In the genomic region with DNA sequence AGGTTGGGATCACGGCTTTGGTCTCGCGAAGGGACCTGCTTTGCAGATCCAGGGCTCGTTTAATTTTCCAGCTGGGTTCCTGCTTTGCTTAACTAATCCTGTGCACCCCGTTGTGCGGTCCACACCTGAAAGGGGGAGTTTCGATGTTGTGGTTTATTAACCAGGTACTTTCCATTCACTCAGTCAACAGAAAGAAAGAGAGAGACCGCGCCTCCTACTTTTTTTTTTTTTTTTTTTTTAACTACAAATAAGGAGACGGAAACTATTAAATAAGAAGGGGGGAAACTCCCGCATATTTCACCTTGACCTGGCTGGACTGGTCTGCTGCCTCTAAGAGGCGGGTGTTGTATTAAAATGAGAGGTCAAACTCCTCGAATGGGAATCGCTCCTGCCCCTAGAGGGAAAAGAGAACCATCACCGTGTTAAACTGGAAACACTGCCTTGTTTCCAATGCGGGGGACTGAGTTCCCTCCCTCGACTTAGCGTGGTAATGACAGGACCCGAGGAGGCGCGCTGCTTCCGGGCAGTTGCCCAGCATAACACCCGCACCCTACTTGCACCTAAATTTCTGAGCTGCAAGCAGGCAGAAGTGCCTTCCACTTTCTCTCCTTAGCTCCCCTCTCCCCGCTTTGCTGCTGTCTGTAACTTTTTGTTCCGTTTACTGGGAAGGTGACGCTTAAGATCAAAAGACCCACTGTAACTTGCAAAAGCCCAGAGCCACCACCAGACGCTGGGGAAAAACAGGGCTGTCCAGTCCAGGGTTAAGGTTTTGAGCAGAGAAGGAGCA, we compare ENCODE assay signal across 8 cellular contexts. TPM values are rescaled to one million over a fixed set of nuclear protein-coding genes. Genes with fewer than 3 reads are reported as not detected.
DNase-seq lines count a peak whose midpoint lies in the region; ATAC-seq and TF ChIP-seq lines count a peak whose summit lies in the region.

No MANE protein-coding gene starts in this region.

- CTCF ChIA-PET in activated naive CD4-positive, alpha-beta T cell treated with anti-CD3 and anti-CD28 coated beads for 36 hours (lab: Charles Lee): interaction anchor here (0.5 to 0.6 kb wide), 2 partner anchors 467 to 616 kb away, joined by 3 read pairs; no protein-coding TSS in a partner anchor

- no CpG with 5 or more reads among the region's 27 CpGs for WGBS in H9 (ENCODE audit: extremely low coverage, insufficient read length, low lambda C conversion rate)
- 0 to 3% methylated on average over 13 to 25 of the region's 27 CpGs for WGBS in endodermal cell (ENCODE audit: insufficient coverage in 1 of 2, insufficient read length in 1 of 2), 2 experiments
- WGBS in lung, 2 donors: 7 to 11% methylated on average over 27 of the region's 27 CpGs

- H3K4me1 Mint-ChIP-seq in activated naive CD4-positive, alpha-beta T cell treated with anti-CD3 and anti-CD28 coated beads for 36 hours (ENCODE audit: low read depth): peaks cover 18% of the 10 kb centered on the region
- H3K4me1 Mint-ChIP-seq in H9 (peaks cover 18 to 23% of the 10 kb centered on the region in 2 experiments), endodermal cell (peaks cover 12% of the 10 kb centered on the region)

- peak overlapping the region; percentile 70 for H3K4me2 ChIP-seq in H9 (ENCODE audit: insufficient read depth, insufficient read length, low read length)

- no peaks in the 10 kb centered on the region for H3K79me1 ChIP-seq in H9 (ENCODE audit: insufficient read depth, low read depth, low read length, poor library complexity, severe bottlenecking)

- intact Hi-C loops in activated naive CD4-positive, alpha-beta T cell treated with anti-CD3 and anti-CD28 coated beads for 36 hours (cut with micrococcal nuclease): loop anchor here (5.0 kb wide), 3 partner anchors 268 to 622 kb away; partner anchors contain the start of gene POLR1F

- H2BK12ac ChIP-seq in H9 (ENCODE audit: insufficient read length, low read depth, low read length): no peak overlapping the region

- H3K9me3 Mint-ChIP-seq in activated naive CD4-positive, alpha-beta T cell treated with anti-CD3 and anti-CD28 coated beads for 36 hours: no peaks in the 10 kb centered on the region
- H3K9me3 Mint-ChIP-seq in H9: no peaks in the 10 kb centered on the region; a peak in 3 of 5 replicates
- H3K9me3 Mint-ChIP-seq in endodermal cell: no peaks in the 10 kb centered on the region

- H3K9ac ChIP-seq in H9 (ENCODE audit: extremely low read depth, insufficient read length, low read length) (peak overlapping the region; percentile 52), endodermal cell (ENCODE audit: extremely low read depth, low read length, poor library complexity, severe bottlenecking) (peak overlapping the region; percentile 86)

- H3K36me3 Mint-ChIP-seq in activated naive CD4-positive, alpha-beta T cell treated with anti-CD3 and anti-CD28 coated beads for 36 hours (ENCODE audit: low read depth): no peaks in the 10 kb centered on the region
- H3K36me3 Mint-ChIP-seq in H9 (ENCODE audit: insufficient read depth in 1 of 3, low read depth in 3 of 3) (no peaks in the 10 kb centered on the region; a peak in 1 of 7 replicates), endodermal cell (ENCODE audit: low read depth) (no peaks in the 10 kb centered on the region)

- ATAC-seq in lung (ENCODE audit: insufficient read depth, low FRiP score): peak; percentile 44

- no peak overlapping the region for H2BK5ac ChIP-seq in H9 (ENCODE audit: insufficient read length, low read length)

- H3K4me1 ChIP-seq in H9 (ENCODE audit: insufficient read depth, low read length) (no peaks in the 10 kb centered on the region), endodermal cell (ENCODE audit: control insufficient read depth, insufficient read depth, low read length) (no peaks in the 10 kb centered on the region), lung (ENCODE audit: control insufficient read depth in 2 of 2, insufficient read depth in 2 of 2, low read length in 2 of 2) (no peaks in the 10 kb centered on the region)

- TF ChIP-seq CTCF in H9 (conservative IDR thresholded peaks at IDR 0.05): peak; percentile 50; the same call in 2 of the 3 replicates
- peak; percentile 59 for TF ChIP-seq CTCF in endodermal cell (conservative IDR thresholded peaks at IDR 0.05)
- TF ChIP-seq CTCF in lung (IDR thresholded peaks at IDR 0.05; ENCODE audit: control extremely low read depth, extremely low read depth): no peak

- no peak overlapping the region for H4K5ac ChIP-seq in H9 (ENCODE audit: insufficient read length, low read depth, low read length)

- no peaks in the 10 kb centered on the region; the same call in 1 of the 2 replicates for H3K27me3 ChIP-seq in H9 (ENCODE audit: insufficient read depth, low read length)
- peaks cover 12% of the 10 kb centered on the region for H3K27me3 ChIP-seq in endodermal cell (ENCODE audit: control insufficient read depth, insufficient read depth, low read length, poor library complexity, severe bottlenecking)
- no peaks in the 10 kb centered on the region for H3K27me3 ChIP-seq in lung (ENCODE audit: control insufficient read depth, insufficient read depth)

- peak overlapping the region; percentile 74 for H3K4me3 Mint-ChIP-seq in activated naive CD4-positive, alpha-beta T cell treated with anti-CD3 and anti-CD28 coated beads for 36 hours
- H3K4me3 Mint-ChIP-seq in H9 (peak overlapping the region; percentile 88 to 98), endodermal cell (peak overlapping the region; percentile 77)

- H2BK120ac ChIP-seq in H9 (ENCODE audit: low read depth, low read length, poor library complexity, severe bottlenecking): no peak overlapping the region

- peak; percentile 15 for DNase-seq in activated naive CD4-positive, alpha-beta T cell treated with anti-CD3 and anti-CD28 coated beads for 36 hours
- DNase-seq in activated naive CD4-positive, alpha-beta T cell (lab: John Stamatoyannopoulos, UW): no peak
- peak; percentile 80 for DNase-seq in H9
- peak; percentile 86 for DNase-seq in LHCN-M2 (ENCODE audit: low read depth)
- peak; percentile 39 to 85 for DNase-seq in SW 1271 (lab: John Stamatoyannopoulos, UW)
- peak; percentile 86 for DNase-seq in endodermal cell
- peak; percentile 68 for DNase-seq in lung (ENCODE audit: low spot score)

- no peak overlapping the region for H2BK20ac ChIP-seq in H9 (ENCODE audit: low read depth, low read length, poor library complexity, severe bottlenecking)

- no peaks in the 10 kb centered on the region for H3K79me2 ChIP-seq in H9 (ENCODE audit: insufficient read depth, low read length)

- H3K27me3 Mint-ChIP-seq in activated naive CD4-positive, alpha-beta T cell treated with anti-CD3 and anti-CD28 coated beads for 36 hours (ENCODE audit: low read depth): peaks cover 48% of the 10 kb centered on the region
- H3K27me3 Mint-ChIP-seq in H9 (ENCODE audit: low read depth): peaks cover 15% of the 10 kb centered on the region
- peaks cover 50% of the 10 kb centered on the region for H3K27me3 Mint-ChIP-seq in endodermal cell (ENCODE audit: insufficient read depth)

- H3K4me3 ChIP-seq in endodermal cell (ENCODE audit: low read length): peak overlapping the region; percentile 97
- H3K4me3 ChIP-seq in lung: peak overlapping the region; percentile 36

- H3K4ac ChIP-seq in H9 (ENCODE audit: low read depth, low read length): no peak overlapping the region

- H3K56ac ChIP-seq in H9 (ENCODE audit: insufficient read length, low read depth, low read length): no peak overlapping the region

- H3K36me3 ChIP-seq in endodermal cell (ENCODE audit: control insufficient read depth, insufficient read depth, low read length) (no peaks in the 10 kb centered on the region), lung (ENCODE audit: control insufficient read depth in 2 of 2, insufficient read depth in 2 of 2, low read length in 2 of 2) (no peaks in the 10 kb centered on the region)

- no peak overlapping the region for H3K27ac Mint-ChIP-seq in activated naive CD4-positive, alpha-beta T cell treated with anti-CD3 and anti-CD28 coated beads for 36 hours
- H3K27ac Mint-ChIP-seq in H9 (peak overlapping the region; percentile 97 to 100 (median 97)), endodermal cell (peak overlapping the region; percentile 98)

- H3K27ac ChIP-seq in H9 (ENCODE audit: insufficient read length, low read depth, low read length) (no peak overlapping the region), endodermal cell (ENCODE audit: low read depth, low read length) (peak overlapping the region; percentile 100), lung (ENCODE audit: low read depth in 1 of 2, low read length in 1 of 2) (peak overlapping the region in 1 of 2 donors; percentile 72), temporal lobe (ENCODE audit: low read depth, low read length) (peak overlapping the region; percentile 91)

- peak overlapping the region; percentile 22 for H2AFZ ChIP-seq in H9 (ENCODE audit: low read length)

- H4K91ac ChIP-seq in H9 (ENCODE audit: insufficient read length, low read depth, low read length): no peak overlapping the region

- no peak overlapping the region for H3T11ph ChIP-seq in H9 (ENCODE audit: low read length)

- H3K18ac ChIP-seq in H9 (ENCODE audit: insufficient read length, low read depth, low read length): peak overlapping the region; percentile 38

- H4K8ac ChIP-seq in H9 (replicated peaks; ENCODE audit: insufficient read length, low read depth, low read length): no peak overlapping the region

- H3K23ac ChIP-seq in H9 (ENCODE audit: insufficient read length, low read depth, low read length): no peak overlapping the region

- H3K9me3 ChIP-seq in H9 (ENCODE audit: control insufficient read depth, low read depth, low read length): no peaks in the 10 kb centered on the region
- H3K9me3 ChIP-seq in endodermal cell (ENCODE audit: control insufficient read depth, low read length): no peaks in the 10 kb centered on the region
- no peaks in the 10 kb centered on the region for H3K9me3 ChIP-seq in lung (ENCODE audit: control insufficient read depth in 2 of 2, insufficient read depth in 1 of 2, low read length in 1 of 2)

- H2BK15ac ChIP-seq in H9 (ENCODE audit: low read depth, low read length): no peak overlapping the region

- peaks cover 19% of the 10 kb centered on the region for H3K23me2 ChIP-seq in H9 (ENCODE audit: insufficient read length, low read depth, low read length, poor library complexity, severe bottlenecking)

- H4K20me1 ChIP-seq in H9 (ENCODE audit: control insufficient read depth, insufficient read depth, insufficient read length): no peaks in the 10 kb centered on the region

- no peak overlapping the region for H3K14ac ChIP-seq in H9 (ENCODE audit: insufficient read depth, low read length)

- no peak overlapping the region for H2AK5ac ChIP-seq in H9 (ENCODE audit: insufficient read length, low read length)

RNA-seq across cellular contexts. Expression of gene ITGB8, which starts 1.1 kb away (rescaled TPM):
- total RNA-seq in activated naive CD4-positive, alpha-beta T cell treated with anti-CD3 and anti-CD28 coated beads for 36 hours: not detected
- 7.1 and 7.6 TPM in 2 replicates for total RNA-seq in H9 (2021)
- 4.6 and 7.2 TPM in 2 replicates for total RNA-seq in LHCN-M2 (2014; rRNA removed)
- 0.75 TPM for polyA plus RNA-seq in LHCN-M2 (2012)
- total RNA-seq in endodermal cell: 1 to 10 TPM; 6.5 to 7.6 TPM
- 16.1 TPM for polyA plus RNA-seq in endodermal cell (2013, experiment 1 of 2)
- 14.6 TPM for polyA plus RNA-seq in endodermal cell (2013, experiment 2 of 2)
- total RNA-seq in lung: 10 to 100 TPM; 27.2 to 29.7 TPM
- 1 to 10 TPM; 1.5 to 3.2 TPM for polyA plus RNA-seq in lung
- 87.0 TPM for total RNA-seq in temporal lobe

Comparison
In these comparisons a context has a peak if more than half of its experiments do, and no peak if none do; other contexts are left out.
1. DNase-seq: peak in activated naive CD4-positive, alpha-beta T cell treated with anti-CD3 and anti-CD28 coated beads for 36 hours (single experiment), H9 (single experiment), LHCN-M2 (single experiment), SW 1271 (2 of 2), endodermal cell (single experiment) and lung (single experiment); none in activated naive CD4-positive, alpha-beta T cell (0 of 4).
2. Peak in every context shown above with its lines, with median percentiles within 50 percentile points of each other: H3K4me3 Mint-ChIP-seq.